ENCODE assay signal across 1 cellular context in genomic region chr11:44506375-44507016, GRCh38.
TF ChIP-seq lines count a peak whose summit lies in the region.

No MANE protein-coding gene starts in this region.

TF ChIP-seq in GM12878, 131 proteins besides CTCF, POLR2A, EP300 and RAD21 (continued from another document):
- TF ChIP-seq ZBTB11 (CRISPR knock-in tag; IDR thresholded peaks at IDR 0.05) (no peak), BACH1 (IDR thresholded peaks at IDR 0.05; ENCODE audit: borderline replicate concordance) (no peak)
